In genomic region chr18:62088146-62088545, GRCh38 we compare ENCODE assay signal across 20 cellular contexts.
DNase-seq lines count a peak whose midpoint lies in the region; TF ChIP-seq lines count a peak whose summit lies in the region.
"Had no signal": no experiment of that assay in that cellular context is flagged by ENCODE, and none has a peak within 500 bp of the region (broad histone marks: within the 10 kb centered on the region; RNA-seq: fewer than 3 reads in every experiment).

No MANE protein-coding gene starts in this region.

- H3K9me2 ChIP-seq in GM23248 (ENCODE audit: insufficient read depth): no peaks in the 10 kb centered on the region

- no peak overlapping the region for H3K9ac ChIP-seq in GM23248

- no peak for TF ChIP-seq POLR2A in lower leg skin (IDR thresholded peaks at IDR 0.05)

- CTCF ChIA-PET in BJ (lab: Yijun Ruan, JAX): interaction anchor here (0.6 to 1.3 kb wide), 5 partner anchors 10 to 186 kb away, joined by 3 to 6 read pairs (median 3); no protein-coding TSS in a partner anchor

- no peaks in the 10 kb centered on the region for H3K79me2 ChIP-seq in GM23248 (ENCODE audit: insufficient read depth)

- H3K9me3 ChIP-seq in GM23248 (ENCODE audit: low read depth) (no peaks in the 10 kb centered on the region), WERI-Rb-1 (ENCODE audit: severe bottlenecking) (no peaks in the 10 kb centered on the region)
- H3K9me3 ChIP-seq: esophagus squamous epithelium, left ventricle myocardium inferior, SJSA1, transverse colon had no signal

- H3K27ac ChIP-seq in GM23248 (no peak overlapping the region), WERI-Rb-1 (no peak overlapping the region)
- H3K27ac ChIP-seq: esophagus squamous epithelium, left ventricle myocardium inferior, SJSA1, transverse colon had no signal

- H3K4me3 ChIP-seq in BJ (ENCODE audit: low read depth, low read length) (no peak overlapping the region), GM23248 (no peak overlapping the region), WERI-Rb-1 (ENCODE audit: low read depth, low read length) (no peak overlapping the region), lower leg skin (ENCODE audit: low read depth, poor library complexity, severe bottlenecking) (no peak overlapping the region)
- H3K4me3 ChIP-seq: esophagus squamous epithelium, left ventricle myocardium inferior, SJSA1, transverse colon had no signal

- DNase-seq in BJ (ENCODE audit: low read depth) (peak; percentile 2), GM23248 (peak; percentile 10), amniotic epithelial cell (ENCODE audit: low read depth) (peak; percentile 44), myocyte (ENCODE audit: low read depth) (peak; percentile 14), WERI-Rb-1 (no peak), lower leg skin (ENCODE audit: low spot score in 2 of 2) (no peak), T1000 (lab: John Stamatoyannopoulos, UW) (no peak)
- no peak for DNase-seq in stimulated activated CD4-positive, alpha-beta T cell treated with anti-CD3 and anti-CD28 coated beads, Interleukin-4, amount 100 ng/mL, for 24 hours
- DNase-seq: activated gamma-delta T cell; C1 segment of cervical spinal cord; esophagus squamous epithelium; IMR-90; left ventricle myocardium inferior; midbrain; NCI-H2029 treated with DMSO at 0.1 percent for 48 hours; NCI-H774; small intestine; stimulated activated CD4-positive, alpha-beta T cell treated with anti-CD3 and anti-CD28 coated beads, Interleukin-1b, Interleukin-23, amount 100 ng/mL, for 48 hours; transverse colon had no signal

- intact Hi-C loops in lower leg skin (cut with DNase I; ENCODE audit: low total_unique reads): no loop called here

- in situ Hi-C loops in GM23248 (cut with MboI): no loop called here

- no peak overlapping the region for H2AFZ ChIP-seq in GM23248

- TF ChIP-seq CTCF in BJ (IDR thresholded peaks at IDR 0.05; ENCODE audit: insufficient read depth, low read depth, low read length) (no peak), WERI-Rb-1 (IDR thresholded peaks at IDR 0.05; ENCODE audit: low read depth, low read length) (no peak), lower leg skin (IDR thresholded peaks at IDR 0.05) (no peak)

- no peaks in the 10 kb centered on the region for H3K36me3 ChIP-seq in BJ (ENCODE audit: control insufficient read depth, insufficient read depth, low read length)
- no peaks in the 10 kb centered on the region for H3K36me3 ChIP-seq in GM23248 (ENCODE audit: low read depth)
- no peaks in the 10 kb centered on the region for H3K36me3 ChIP-seq in WERI-Rb-1
- H3K36me3 ChIP-seq: SJSA1 had no signal

- H3K27me3 ChIP-seq in BJ (ENCODE audit: control insufficient read depth, insufficient read depth, low read length) (no peaks in the 10 kb centered on the region), GM23248 (replicated peaks; ENCODE audit: insufficient read depth) (no peaks in the 10 kb centered on the region), WERI-Rb-1 (ENCODE audit: insufficient read depth, low read depth, severe bottlenecking) (no peaks in the 10 kb centered on the region)
- H3K27me3 ChIP-seq: esophagus squamous epithelium, SJSA1, transverse colon had no signal

- peaks cover 5% of the 10 kb centered on the region; the same call in 1 of the 2 replicates for H3K4me1 ChIP-seq in GM23248 (ENCODE audit: insufficient read depth)
- H3K4me1 ChIP-seq: esophagus squamous epithelium, transverse colon had no signal

- POLR2A ChIA-PET in BJ (lab: Charles Lee): interaction anchor here (0.7 kb wide), 1 partner anchor 114 kb away, joined by 4 read pairs; no protein-coding TSS in a partner anchor

- H3F3A ChIP-seq in GM23248 (ENCODE audit: insufficient read depth): no peaks in the 10 kb centered on the region

- H3K4me2 ChIP-seq in GM23248 (ENCODE audit: unreplicated experiment): no peak overlapping the region

- WGBS in GM23248 (ENCODE audit: low coverage in 1 of 2, low lambda C conversion rate in 2 of 2, missing lambda C conversion rate in 2 of 2), 2 experiments: 4 to 10% methylated on average over 2 of the region's 2 CpGs
- WGBS in lower leg skin, 2 donors: 57 to 63% methylated on average over 2 of the region's 2 CpGs

- H4K20me1 ChIP-seq in GM23248 (ENCODE audit: insufficient read depth): no peaks in the 10 kb centered on the region

Comparison
In these comparisons a context has a peak if more than half of its experiments do, and no peak if none do; other contexts are left out.
1. DNase-seq: peak in BJ (single experiment), GM23248 (single experiment), amniotic epithelial cell (single experiment) and myocyte (single experiment); none in WERI-Rb-1 (single experiment), lower leg skin (0 of 2), T1000 (single experiment) and stimulated activated CD4-positive, alpha-beta T cell treated with anti-CD3 and anti-CD28 coated beads, Interleukin-4, amount 100 ng/mL, for 24 hours (single experiment).